8 cellular contexts compared by ENCODE assay signal in genomic region chr11:111766834-111767142, GRCh38. TPM values are rescaled to one million over a fixed set of nuclear protein-coding genes. Genes with fewer than 3 reads are reported as not detected.
DNase-seq lines count a peak whose midpoint lies in the region; ATAC-seq and TF ChIP-seq lines count a peak whose summit lies in the region.

No MANE protein-coding gene starts in this region.

- H2BK20ac ChIP-seq in H9 (ENCODE audit: low read depth, low read length, poor library complexity, severe bottlenecking): no peak overlapping the region

- H3K9ac ChIP-seq in H9 (ENCODE audit: extremely low read depth, insufficient read length, low read length): peak overlapping the region; percentile 92

- 0 out of 2 replicates have a peak, but pooled peaks cover 5% of the 10 kb centered on the region for H3K79me2 ChIP-seq in H9 (ENCODE audit: insufficient read depth, low read length)

- peaks cover 6% of the 10 kb centered on the region for H3K79me1 ChIP-seq in H9 (ENCODE audit: insufficient read depth, low read depth, low read length, poor library complexity, severe bottlenecking)

- H2BK12ac ChIP-seq in H9 (ENCODE audit: insufficient read length, low read depth, low read length): no peak overlapping the region

- H4K20me1 ChIP-seq in H9 (ENCODE audit: control insufficient read depth, insufficient read depth, insufficient read length): no peaks in the 10 kb centered on the region

- H3K27ac ChIP-seq in H9 (ENCODE audit: insufficient read length, low read depth, low read length) (peak overlapping the region; percentile 59), iPS DF 6.9 (ENCODE audit: low read length) (no peak overlapping the region)

- peak overlapping the region; percentile 85 for H3K4me2 ChIP-seq in H9 (ENCODE audit: insufficient read depth, insufficient read length, low read length)

- WGBS in H9 (ENCODE audit: extremely low coverage, insufficient read length, low lambda C conversion rate): no CpG with 5 or more reads among the region's 7 CpGs
- WGBS in iPS DF 6.9 (ENCODE audit: insufficient coverage, insufficient read length): no CpG with 5 or more reads among the region's 7 CpGs

- H3K23me2 ChIP-seq in H9 (ENCODE audit: insufficient read length, low read depth, low read length, poor library complexity, severe bottlenecking): peaks cover 11% of the 10 kb centered on the region

- H3K4me1 ChIP-seq in BE2C (peaks cover 3% of the 10 kb centered on the region), H9 (ENCODE audit: insufficient read depth, low read length) (peaks cover 6% of the 10 kb centered on the region; the same call in 1 of the 2 replicates), iPS DF 6.9 (ENCODE audit: control insufficient read depth, insufficient read depth, low read length) (0 out of 2 replicates have a peak, but pooled peaks cover 4% of the 10 kb centered on the region)

- peaks cover 18 to 32% (median 28%) of the 10 kb centered on the region in 3 experiments for H3K36me3 Mint-ChIP-seq in H9 (ENCODE audit: insufficient read depth in 1 of 3, low read depth in 3 of 3)
- peaks cover 34% of the 10 kb centered on the region for H3K36me3 Mint-ChIP-seq in activated CD8-positive, alpha-beta T cell treated with anti-CD3 and anti-CD28 coated beads, Interleukin-2, amount 10 ng/mL, durations not matched to agents 7 days and 5 days (ENCODE audit: low read depth)
- peaks cover 19 to 22% of the 10 kb centered on the region in 2 donors for H3K36me3 Mint-ChIP-seq in stimulated activated naive B cell treated with anti-CD40 and anti-IgM and Interleukin-4, amounts not matched to agents 10 μg/mL and 1 μg/mL and 100 μg/mL, for 72 hours

- DNase-seq in BE2C: no peak
- no peak for DNase-seq in H9
- no peak for DNase-seq in activated CD8-positive, alpha-beta T cell treated with anti-CD3 and anti-CD28 coated beads, Interleukin-2, amount 10 ng/mL, durations not matched to agents 7 days and 5 days
- no peak for DNase-seq in iPS DF 6.9 (ENCODE audit: low read depth, low spot score)
- no peak for DNase-seq in stimulated activated naive B cell treated with anti-CD40 and anti-IgM and Interleukin-4, amounts not matched to agents 10 μg/mL and 1 μg/mL and 100 μg/mL, for 72 hours
- no peak for DNase-seq in T-helper 9 cell
- DNase-seq in NCI-H526 treated with DMSO at 0.1 percent for 48 hours (lab: John Stamatoyannopoulos, UW): no peak

- H2BK15ac ChIP-seq in H9 (ENCODE audit: low read depth, low read length): no peak overlapping the region

- peak overlapping the region; percentile 98 to 100 (median 99) for H3K27ac Mint-ChIP-seq in H9
- peak overlapping the region; percentile 98 for H3K27ac Mint-ChIP-seq in activated CD8-positive, alpha-beta T cell treated with anti-CD3 and anti-CD28 coated beads, Interleukin-2, amount 10 ng/mL, durations not matched to agents 7 days and 5 days
- peak overlapping the region; percentile 99 for H3K27ac Mint-ChIP-seq in stimulated activated naive B cell treated with anti-CD40 and anti-IgM and Interleukin-4, amounts not matched to agents 10 μg/mL and 1 μg/mL and 100 μg/mL, for 72 hours

- H3T11ph ChIP-seq in H9 (ENCODE audit: low read length): no peak overlapping the region

- H4K8ac ChIP-seq in H9 (replicated peaks; ENCODE audit: insufficient read length, low read depth, low read length): no peak overlapping the region

- no peak overlapping the region for H3K56ac ChIP-seq in H9 (ENCODE audit: insufficient read length, low read depth, low read length)

- H2AK5ac ChIP-seq in H9 (ENCODE audit: insufficient read length, low read length): no peak overlapping the region

- POLR2A ChIA-PET in activated CD8-positive, alpha-beta T cell treated with anti-CD3 and anti-CD28 coated beads, Interleukin-2, amount 10 ng/mL, durations not matched to agents 7 days and 5 days (lab: Charles Lee): interaction anchor here (0.8 to 2.0 kb wide), 5 partner anchors 10 to 226 kb away, joined by 3 to 6 read pairs (median 3); partner anchors contain the start of gene ALG9

- peaks cover 43 to 54% of the 10 kb centered on the region in 2 experiments for H3K4me1 Mint-ChIP-seq in H9
- peaks cover 27% of the 10 kb centered on the region for H3K4me1 Mint-ChIP-seq in activated CD8-positive, alpha-beta T cell treated with anti-CD3 and anti-CD28 coated beads, Interleukin-2, amount 10 ng/mL, durations not matched to agents 7 days and 5 days (ENCODE audit: low read depth)
- H3K4me1 Mint-ChIP-seq in stimulated activated naive B cell treated with anti-CD40 and anti-IgM and Interleukin-4, amounts not matched to agents 10 μg/mL and 1 μg/mL and 100 μg/mL, for 72 hours: peaks cover 23 to 33% of the 10 kb centered on the region in 2 donors

- no peak overlapping the region for H3K18ac ChIP-seq in H9 (ENCODE audit: insufficient read length, low read depth, low read length)

- no peak overlapping the region for H2BK120ac ChIP-seq in H9 (ENCODE audit: low read depth, low read length, poor library complexity, severe bottlenecking)

- H3K27me3 ChIP-seq in BE2C (no peaks in the 10 kb centered on the region), H9 (ENCODE audit: insufficient read depth, low read length) (no peaks in the 10 kb centered on the region), iPS DF 6.9 (ENCODE audit: control insufficient read depth, insufficient read depth, low read length) (no peaks in the 10 kb centered on the region)

- no peak overlapping the region for H4K91ac ChIP-seq in H9 (ENCODE audit: insufficient read length, low read depth, low read length)

- H3K4me3 ChIP-seq in BE2C (ENCODE audit: low read depth, low read length): peak overlapping the region; percentile 88
- peak overlapping the region; percentile 94; the same call in 1 of the 2 replicates for H3K4me3 ChIP-seq in iPS DF 6.9 (ENCODE audit: low read length)

- CTCF ChIA-PET in activated CD8-positive, alpha-beta T cell treated with anti-CD3 and anti-CD28 coated beads, Interleukin-2, amount 10 ng/mL, durations not matched to agents 7 days and 5 days (lab: Charles Lee): interaction anchor here (0.7 to 11.5 kb wide), 13 partner anchors 11 to 320 kb away, joined by 3 to 118 read pairs (median 3); no protein-coding TSS in a partner anchor

- H3K9me3 ChIP-seq in BE2C (no peaks in the 10 kb centered on the region), H9 (ENCODE audit: control insufficient read depth, low read depth, low read length) (no peaks in the 10 kb centered on the region), iPS DF 6.9 (ENCODE audit: control insufficient read depth, insufficient read depth, low read length) (no peaks in the 10 kb centered on the region)

- peak overlapping the region; percentile 96; the same call in 1 of the 2 replicates for H3K14ac ChIP-seq in H9 (ENCODE audit: insufficient read depth, low read length)

- H3K36me3 ChIP-seq in BE2C (peaks cover 15% of the 10 kb centered on the region), iPS DF 6.9 (ENCODE audit: control insufficient read depth, insufficient read depth, low read length) (no peaks in the 10 kb centered on the region)

- ATAC-seq in activated CD8-positive, alpha-beta T cell treated with anti-CD3 and anti-CD28 coated beads, Interleukin-2, amount 10 ng/mL, durations not matched to agents 7 days and 5 days: no peak
- peak in 1 of 2 donors; percentile 4 for ATAC-seq in stimulated activated naive B cell treated with anti-CD40 and anti-IgM and Interleukin-4, amounts not matched to agents 10 μg/mL and 1 μg/mL and 100 μg/mL, for 72 hours (replicated peaks)
- no peak for ATAC-seq in HG02870 (IDR thresholded peaks at IDR 0.05; ENCODE audit: unreplicated experiment)

- no peaks in the 10 kb centered on the region for H3K27me3 Mint-ChIP-seq in H9 (ENCODE audit: low read depth)
- H3K27me3 Mint-ChIP-seq in activated CD8-positive, alpha-beta T cell treated with anti-CD3 and anti-CD28 coated beads, Interleukin-2, amount 10 ng/mL, durations not matched to agents 7 days and 5 days (ENCODE audit: low read depth): no peaks in the 10 kb centered on the region
- no peaks in the 10 kb centered on the region for H3K27me3 Mint-ChIP-seq in stimulated activated naive B cell treated with anti-CD40 and anti-IgM and Interleukin-4, amounts not matched to agents 10 μg/mL and 1 μg/mL and 100 μg/mL, for 72 hours

- no peak overlapping the region for H2BK5ac ChIP-seq in H9 (ENCODE audit: insufficient read length, low read length)

- H3K4me3 Mint-ChIP-seq in H9: peak overlapping the region; percentile 99 to 100
- peak overlapping the region; percentile 99 for H3K4me3 Mint-ChIP-seq in activated CD8-positive, alpha-beta T cell treated with anti-CD3 and anti-CD28 coated beads, Interleukin-2, amount 10 ng/mL, durations not matched to agents 7 days and 5 days
- peak overlapping the region; percentile 100 for H3K4me3 Mint-ChIP-seq in stimulated activated naive B cell treated with anti-CD40 and anti-IgM and Interleukin-4, amounts not matched to agents 10 μg/mL and 1 μg/mL and 100 μg/mL, for 72 hours

- TF ChIP-seq CTCF in BE2C (IDR thresholded peaks at IDR 0.05; ENCODE audit: low read depth, low read length): no peak
- no peak for TF ChIP-seq CTCF in H9 (conservative IDR thresholded peaks at IDR 0.05)

- no peak overlapping the region for H3K23ac ChIP-seq in H9 (ENCODE audit: insufficient read length, low read depth, low read length)

- H2AFZ ChIP-seq in H9 (ENCODE audit: low read length): peak overlapping the region; percentile 75

- H3K9me3 Mint-ChIP-seq in H9: no peaks in the 10 kb centered on the region
- H3K9me3 Mint-ChIP-seq in activated CD8-positive, alpha-beta T cell treated with anti-CD3 and anti-CD28 coated beads, Interleukin-2, amount 10 ng/mL, durations not matched to agents 7 days and 5 days (ENCODE audit: insufficient read depth): no peaks in the 10 kb centered on the region
- no peaks in the 10 kb centered on the region for H3K9me3 Mint-ChIP-seq in stimulated activated naive B cell treated with anti-CD40 and anti-IgM and Interleukin-4, amounts not matched to agents 10 μg/mL and 1 μg/mL and 100 μg/mL, for 72 hours

- no peak overlapping the region; the same call in 1 of the 2 replicates for H3K4ac ChIP-seq in H9 (ENCODE audit: low read depth, low read length)

- H4K5ac ChIP-seq in H9 (ENCODE audit: insufficient read length, low read depth, low read length): peak overlapping the region; percentile 55

RNA-seq across cellular contexts. Expression of gene PPP2R1B, which starts 0.6 kb away (rescaled TPM):
- 13.3 TPM for polyA plus RNA-seq in BE2C (2012; ENCODE audit: insufficient read depth, insufficient read length, low read depth)
- 95.5 and 105 TPM in 2 replicates for total RNA-seq in H9 (2021)
- total RNA-seq in activated CD8-positive, alpha-beta T cell treated with anti-CD3 and anti-CD28 coated beads, Interleukin-2, amount 10 ng/mL, durations not matched to agents 7 days and 5 days: 10 to 100 TPM; 56.4 to 57.7 TPM
